ENCODE assay signal across 35 cellular contexts in genomic region chr13:38990693-38991092, GRCh38. TPM values are rescaled to one million over a fixed set of nuclear protein-coding genes. Genes with fewer than 3 reads are reported as not detected.
DNase-seq lines count a peak whose midpoint lies in the region; ATAC-seq and TF ChIP-seq lines count a peak whose summit lies in the region.
"Had no signal": no experiment of that assay in that cellular context is flagged by ENCODE, and none has a peak within 500 bp of the region (broad histone marks: within the 10 kb centered on the region; RNA-seq: fewer than 3 reads in every experiment).

STOML3 (minus strand) TSS chr13:38990831; CDS start chr13:38990721, 110 bp downstream.

- H3K9me3 Mint-ChIP-seq in chondrocyte (ENCODE audit: low read depth): no peaks in the 10 kb centered on the region
- H3K9me3 Mint-ChIP-seq in activated T-cell treated with anti-CD3 and anti-CD28 coated beads, Interleukin-2, amount 50 U/mL, for 72 hours: no peaks in the 10 kb centered on the region
- H3K9me3 Mint-ChIP-seq: activated naive CD8-positive, alpha-beta T cell treated with anti-CD3 and anti-CD28 coated beads, Interleukin-2, amount 50 U/mL, for 24 hours; activated T-cell treated with anti-CD3 and anti-CD28 coated beads, Interleukin-2, amount 50 U/mL, for 4 hours; CD4-positive, alpha-beta memory T cell had no signal

- H3K4me3 ChIP-seq in ectodermal cell (ENCODE audit: insufficient read depth, low read depth, low read length) (no peak within 1 kb of the TSS), mesendoderm (ENCODE audit: low read length) (no peak within 1 kb of the TSS), gastrocnemius medialis (no peak within 1 kb of the TSS)
- H3K4me3 ChIP-seq: A549, body of pancreas, left ventricle myocardium inferior, upper lobe of right lung had no signal

- no peak within 1 kb of the TSS for H2BK120ac ChIP-seq in mesendoderm (ENCODE audit: low read depth, low read length)

- no peak within 1 kb of the TSS for H3K4ac ChIP-seq in mesendoderm (ENCODE audit: low read depth, low read length)

- TF ChIP-seq CTCF in chondrocyte (IDR thresholded peaks at IDR 0.05) (no peak), gastrocnemius medialis (IDR thresholded peaks at IDR 0.05 in 4 of 5, conservative IDR thresholded peaks at IDR 0.05 in 1 of 5) (no peak)

- in situ Hi-C loops in gastrocnemius medialis (cut with MboI; ENCODE audit: low sequenced_read_pairs in 4 of 4): no loop called here

- no peaks in the 10 kb centered on the region for H3K36me3 Mint-ChIP-seq in chondrocyte (ENCODE audit: low read depth)
- H3K36me3 Mint-ChIP-seq in activated T-cell treated with anti-CD3 and anti-CD28 coated beads, Interleukin-2, amount 50 U/mL, for 72 hours (ENCODE audit: insufficient read depth in 2 of 2): no peaks in the 10 kb centered on the region
- H3K36me3 Mint-ChIP-seq: activated CD8-positive, alpha-beta memory T cell treated with anti-CD3 and anti-CD28 coated beads, Interleukin-2, amount 10 ng/mL, durations not matched to agents 7 days and 5 days; CD4-positive, alpha-beta memory T cell had no signal

- H3K27ac ChIP-seq in ectodermal cell (ENCODE audit: insufficient read depth, low read depth, low read length, poor library complexity, severe bottlenecking) (peak within 1 kb of the TSS; percentile 77), mesendoderm (ENCODE audit: low read depth, low read length) (no peak within 1 kb of the TSS), gastrocnemius medialis (no peak within 1 kb of the TSS)
- H3K27ac ChIP-seq: A549, body of pancreas, epithelial cell of prostate, left ventricle myocardium inferior, upper lobe of right lung had no signal

- no peak within 1 kb of the TSS for H4K8ac ChIP-seq in mesendoderm (ENCODE audit: low read depth, low read length)

- H3K9me3 ChIP-seq in ectodermal cell (ENCODE audit: control insufficient read depth, low read length): no peaks in the 10 kb centered on the region
- no peaks in the 10 kb centered on the region for H3K9me3 ChIP-seq in gastrocnemius medialis
- H3K9me3 ChIP-seq: A549, body of pancreas, left ventricle myocardium inferior, upper lobe of right lung had no signal

- H3K18ac ChIP-seq in mesendoderm (ENCODE audit: low read length): no peak within 1 kb of the TSS

- DNase-seq in COLO829 (ENCODE audit: low spot score): peak; percentile 39
- DNase-seq in NCI-H69 (lab: John Stamatoyannopoulos, UW): peak; percentile 58
- peak; percentile 57 for DNase-seq in mesendoderm
- DNase-seq in chondrocyte (ENCODE audit: low spot score): no peak
- DNase-seq in gastrocnemius medialis: no peak
- DNase-seq in activated T-cell treated with anti-CD3 and anti-CD28 coated beads, Interleukin-2, amount 50 U/mL, for 72 hours: no peak
- DNase-seq: activated CD4-positive, alpha-beta T cell treated with anti-CD3 and anti-CD28 coated beads, Interleukin-2, amount 50 U/mL, for 4 hours; activated CD8-positive, alpha-beta memory T cell treated with anti-CD3 and anti-CD28 coated beads, Interleukin-2, amount 10 ng/mL, durations not matched to agents 7 days and 5 days; activated naive CD4-positive, alpha-beta T cell; activated naive CD8-positive, alpha-beta T cell treated with anti-CD3 and anti-CD28 coated beads, Interleukin-2, amount 50 U/mL, for 24 hours; activated T-cell treated with anti-CD3 and anti-CD28 coated beads, Interleukin-2, amount 50 U/mL, for 4 hours; body of pancreas; CD4-positive, alpha-beta memory T cell; cerebellar nuclear complex; head of caudate nucleus; islet precursor cell; Karpas-422; left ventricle myocardium inferior; mesenchymal stem cell; MV-4-11; NCI-H1436; NCI-H2081; NCI-H446 treated with DMSO at 0.1 percent for 48 hours; right cardiac atrium; RPMI8226; stimulated activated CD4-positive, alpha-beta T cell treated with anti-CD3 and anti-CD28 coated beads, Interleukin-1b, Interleukin-23, amount 100 ng/mL, for 48 hours; stimulated activated naive CD8-positive, alpha-beta T cell treated with anti-CD3 and anti-CD28 coated beads, Interleukin-15, Interleukin-2, amounts not matched to agents 100 U/mL and 50 U/mL, for 24 hours; upper lobe of right lung had no signal

- no peak within 1 kb of the TSS for H2AK5ac ChIP-seq in mesendoderm (ENCODE audit: low read length)

- H3K27me3 Mint-ChIP-seq in chondrocyte (ENCODE audit: low read depth): no peaks in the 10 kb centered on the region
- peaks cover 18% of the 10 kb centered on the region for H3K27me3 Mint-ChIP-seq in activated T-cell treated with anti-CD3 and anti-CD28 coated beads, Interleukin-2, amount 50 U/mL, for 72 hours (ENCODE audit: low read depth)

- no peak within 1 kb of the TSS for H2BK5ac ChIP-seq in mesendoderm (ENCODE audit: low read length)

- no peaks in the 10 kb centered on the region for H3K79me2 ChIP-seq in mesendoderm (ENCODE audit: control insufficient read depth, insufficient read depth, low read length)

- no peak within 1 kb of the TSS for H3K23ac ChIP-seq in mesendoderm (ENCODE audit: low read length)

- TF ChIP-seq POLR2A in gastrocnemius medialis (IDR thresholded peaks at IDR 0.05): no peak

- no peaks in the 10 kb centered on the region for H3K79me1 ChIP-seq in mesendoderm (ENCODE audit: low read length)

- H3K4me2 ChIP-seq in mesendoderm (ENCODE audit: low read length): no peak within 1 kb of the TSS
- H3K4me2 ChIP-seq: A549 had no signal

- no peak within 1 kb of the TSS for H3K27ac Mint-ChIP-seq in chondrocyte (ENCODE audit: unreplicated experiment)
- no peak within 1 kb of the TSS for H3K27ac Mint-ChIP-seq in activated T-cell treated with anti-CD3 and anti-CD28 coated beads, Interleukin-2, amount 50 U/mL, for 72 hours
- H3K27ac Mint-ChIP-seq: activated CD8-positive, alpha-beta memory T cell treated with anti-CD3 and anti-CD28 coated beads, Interleukin-2, amount 10 ng/mL, durations not matched to agents 7 days and 5 days; activated naive CD8-positive, alpha-beta T cell treated with anti-CD3 and anti-CD28 coated beads, Interleukin-2, amount 50 U/mL, for 24 hours had no signal

- H3K27me3 ChIP-seq in ectodermal cell (ENCODE audit: control insufficient read depth, insufficient read depth, low read length, poor library complexity, severe bottlenecking): no peaks in the 10 kb centered on the region
- no peaks in the 10 kb centered on the region for H3K27me3 ChIP-seq in mesendoderm (ENCODE audit: insufficient read depth, low read length, poor library complexity)
- H3K27me3 ChIP-seq in gastrocnemius medialis: no peaks in the 10 kb centered on the region
- H3K27me3 ChIP-seq: body of pancreas, upper lobe of right lung had no signal

- no peak within 1 kb of the TSS for H3K4me3 Mint-ChIP-seq in chondrocyte (ENCODE audit: unreplicated experiment)
- no peak within 1 kb of the TSS for H3K4me3 Mint-ChIP-seq in activated T-cell treated with anti-CD3 and anti-CD28 coated beads, Interleukin-2, amount 50 U/mL, for 72 hours
- H3K4me3 Mint-ChIP-seq: activated CD8-positive, alpha-beta memory T cell treated with anti-CD3 and anti-CD28 coated beads, Interleukin-2, amount 10 ng/mL, durations not matched to agents 7 days and 5 days; activated naive CD8-positive, alpha-beta T cell treated with anti-CD3 and anti-CD28 coated beads, Interleukin-2, amount 50 U/mL, for 24 hours; activated T-cell treated with anti-CD3 and anti-CD28 coated beads, Interleukin-2, amount 50 U/mL, for 4 hours; CD4-positive, alpha-beta memory T cell had no signal

- H3K36me3 ChIP-seq in ectodermal cell (ENCODE audit: control insufficient read depth, insufficient read depth, low read length): no peaks in the 10 kb centered on the region
- no peaks in the 10 kb centered on the region for H3K36me3 ChIP-seq in mesendoderm (ENCODE audit: control insufficient read depth, insufficient read depth, low read length)
- no peaks in the 10 kb centered on the region for H3K36me3 ChIP-seq in gastrocnemius medialis
- H3K36me3 ChIP-seq: left ventricle myocardium inferior, upper lobe of right lung had no signal

- no peak within 1 kb of the TSS for H4K5ac ChIP-seq in mesendoderm (ENCODE audit: low read length)

- no peak within 1 kb of the TSS for H3K56ac ChIP-seq in mesendoderm (ENCODE audit: low read length)

- ATAC-seq in gastrocnemius medialis (no peak), HG02981 (IDR thresholded peaks at IDR 0.05; ENCODE audit: unreplicated experiment) (no peak)
- ATAC-seq in activated T-cell treated with anti-CD3 and anti-CD28 coated beads, Interleukin-2, amount 50 U/mL, for 72 hours (replicated peaks in 1 of 2): no peak
- ATAC-seq: A549; activated CD8-positive, alpha-beta memory T cell treated with anti-CD3 and anti-CD28 coated beads, Interleukin-2, amount 10 ng/mL, durations not matched to agents 7 days and 5 days; activated naive CD8-positive, alpha-beta T cell treated with anti-CD3 and anti-CD28 coated beads, Interleukin-2, amount 50 U/mL, for 24 hours; activated T-cell treated with anti-CD3 and anti-CD28 coated beads, Interleukin-2, amount 50 U/mL, for 4 hours; body of pancreas; HCT116; right cardiac atrium; stimulated activated naive CD8-positive, alpha-beta T cell treated with anti-CD3 and anti-CD28 coated beads, Interleukin-15, Interleukin-2, amounts not matched to agents 100 U/mL and 50 U/mL, for 24 hours; upper lobe of right lung had no signal

- no peak within 1 kb of the TSS for H2BK15ac ChIP-seq in mesendoderm (replicated peaks; ENCODE audit: low read depth)

- no peaks in the 10 kb centered on the region for H3K4me1 Mint-ChIP-seq in chondrocyte (ENCODE audit: low read depth)
- H3K4me1 Mint-ChIP-seq in activated T-cell treated with anti-CD3 and anti-CD28 coated beads, Interleukin-2, amount 50 U/mL, for 72 hours (ENCODE audit: low read depth): no peaks in the 10 kb centered on the region
- H3K4me1 Mint-ChIP-seq: activated CD8-positive, alpha-beta memory T cell treated with anti-CD3 and anti-CD28 coated beads, Interleukin-2, amount 10 ng/mL, durations not matched to agents 7 days and 5 days; CD4-positive, alpha-beta memory T cell had no signal

- no peak within 1 kb of the TSS for H3K9ac ChIP-seq in mesendoderm (ENCODE audit: low read length)

- H3K4me1 ChIP-seq in ectodermal cell (ENCODE audit: control insufficient read depth, insufficient read depth, low read length) (peaks cover 9% of the 10 kb centered on the region), mesendoderm (ENCODE audit: control insufficient read depth, low read depth, low read length) (no peaks in the 10 kb centered on the region), gastrocnemius medialis (no peaks in the 10 kb centered on the region)
- H3K4me1 ChIP-seq: A549, body of pancreas, left ventricle myocardium inferior, upper lobe of right lung had no signal

- intact Hi-C loops in gastrocnemius medialis (cut with DNase I; ENCODE audit: low total_unique reads): no loop called here

RNA-seq across cellular contexts. Expression of gene STOML3, which starts in this region (rescaled TPM):
- 3.6 TPM for polyA plus RNA-seq in ectodermal cell (2013, experiment 1 of 4)
- polyA plus RNA-seq in ectodermal cell (2013, experiment 2 of 4): 2.2 TPM
- polyA plus RNA-seq in ectodermal cell (2013, experiment 3 of 4): 1.2 TPM
- polyA plus RNA-seq in ectodermal cell (2013, experiment 4 of 4): 1.3 TPM
- not detected for polyA plus RNA-seq in mesendoderm (2013, experiment 1 of 2)
- not detected for polyA plus RNA-seq in mesendoderm (2013, experiment 2 of 2)
- total RNA-seq in chondrocyte: not detected in 3 replicates
- not detected for total RNA-seq in gastrocnemius medialis
- total RNA-seq in activated T-cell treated with anti-CD3 and anti-CD28 coated beads, Interleukin-2, amount 50 U/mL, for 72 hours: not detected
- total RNA-seq: activated CD8-positive, alpha-beta memory T cell treated with anti-CD3 and anti-CD28 coated beads, Interleukin-2, amount 10 ng/mL, durations not matched to agents 7 days and 5 days; activated T-cell treated with anti-CD3 and anti-CD28 coated beads, Interleukin-2, amount 50 U/mL, for 4 hours; body of pancreas; CD4-positive, alpha-beta memory T cell; Daoy; left ventricle myocardium inferior; right cardiac atrium; T-helper 1 cell treated with Interleukin-12 subunit alpha and Interleukin-12 subunit beta and Interleukin-4 antibody, amounts not matched to agents 30 ng/mL and 1 ng/mL, for 36 hours; upper lobe of right lung had no signal
- polyA plus RNA-seq: A549; CD4-positive, alpha-beta memory T cell; right cardiac atrium had no signal

Comparison
In these comparisons a context has a peak if more than half of its experiments do, and no peak if none do; other contexts are left out.
1. DNase-seq: peak in COLO829 (single experiment), NCI-H69 (single experiment) and mesendoderm (single experiment); none in chondrocyte (single experiment), gastrocnemius medialis (0 of 2) and activated T-cell treated with anti-CD3 and anti-CD28 coated beads, Interleukin-2, amount 50 U/mL, for 72 hours (0 of 2).